In genomic region chr10:79562135-79562756, GRCh38 we compare ENCODE assay signal across 8 cellular contexts. TPM values are rescaled to one million over a fixed set of nuclear protein-coding genes. Genes with fewer than 3 reads are reported as not detected.
DNase-seq lines count a peak whose midpoint lies in the region; ATAC-seq and TF ChIP-seq lines count a peak whose summit lies in the region.

No MANE protein-coding gene starts in this region.

- no peak overlapping the region for H3K4me3 ChIP-seq in psoas muscle

- peaks cover 0 to 9% (median 0%) of the 10 kb centered on the region in 3 donors for H3K27me3 ChIP-seq in psoas muscle (ENCODE audit: insufficient read depth in 3 of 3, low read length in 2 of 3)

- no peaks in the 10 kb centered on the region for H3K9me3 Mint-ChIP-seq in activated naive CD4-positive, alpha-beta T cell treated with anti-CD3 and anti-CD28 coated beads, Interleukin-2, amount 10 ng/mL, durations not matched to agents 7 days and 5 days

- no peak overlapping the region for H3K27ac Mint-ChIP-seq in activated naive CD4-positive, alpha-beta T cell treated with anti-CD3 and anti-CD28 coated beads, Interleukin-2, amount 10 ng/mL, durations not matched to agents 7 days and 5 days

- H3K4me3 Mint-ChIP-seq in activated naive CD4-positive, alpha-beta T cell treated with anti-CD3 and anti-CD28 coated beads, Interleukin-2, amount 10 ng/mL, durations not matched to agents 7 days and 5 days = no peak overlapping the region

- peak; percentile 69 for DNase-seq in HK-2 (ENCODE audit: unreplicated experiment)
- DNase-seq in RPMI7951 (ENCODE audit: low read depth) = peak; percentile 34
- DNase-seq in activated naive CD4-positive, alpha-beta T cell treated with anti-CD3 and anti-CD28 coated beads, Interleukin-2, amount 10 ng/mL, durations not matched to agents 7 days and 5 days = peak; percentile 78
- peak; percentile 80 for DNase-seq in Right ventricle myocardium superior
- peak; percentile 54 to 73 for DNase-seq in psoas muscle
- DNase-seq in middle frontal gyrus (ENCODE audit: extremely low spot score, low spot score) = no peak

- H3K27me3 Mint-ChIP-seq in activated naive CD4-positive, alpha-beta T cell treated with anti-CD3 and anti-CD28 coated beads, Interleukin-2, amount 10 ng/mL, durations not matched to agents 7 days and 5 days = peaks cover 37% of the 10 kb centered on the region

- no peaks in the 10 kb centered on the region for H3K36me3 Mint-ChIP-seq in activated naive CD4-positive, alpha-beta T cell treated with anti-CD3 and anti-CD28 coated beads, Interleukin-2, amount 10 ng/mL, durations not matched to agents 7 days and 5 days

- CTCF ChIA-PET in activated naive CD4-positive, alpha-beta T cell treated with anti-CD3 and anti-CD28 coated beads, Interleukin-2, amount 10 ng/mL, durations not matched to agents 7 days and 5 days (lab: Charles Lee) = interaction anchor here (0.7 to 1.5 kb wide), 3 partner anchors 45 to 48 kb away, joined by 4 to 6 read pairs (median 4); partner anchors contain the start of gene SFTPA1

- WGBS in psoas muscle, 3 donors = 14 to 18% (median 15%) methylated on average over 17 of the region's 17 CpGs

- ATAC-seq in GM19351 (IDR thresholded peaks at IDR 0.05; ENCODE audit: unreplicated experiment) = peak; percentile 86
- ATAC-seq in Right ventricle myocardium superior (ENCODE audit: poor library complexity) = peak; percentile 92
- peak in 3 of 4 donors; percentile 52 to 73 (median 63) for ATAC-seq in psoas muscle

- H3K27ac ChIP-seq in C4-2B = no peak overlapping the region
- H3K27ac ChIP-seq in psoas muscle = no peak overlapping the region

- H3K9me3 ChIP-seq in psoas muscle = no peaks in the 10 kb centered on the region

- peak; percentile 96 for TF ChIP-seq CTCF in C4-2B (conservative IDR thresholded peaks at IDR 0.05)
- TF ChIP-seq CTCF in psoas muscle (IDR thresholded peaks at IDR 0.05) = peak; percentile 75

- no peaks in the 10 kb centered on the region for H3K4me1 ChIP-seq in psoas muscle

- H3K4me1 Mint-ChIP-seq in activated naive CD4-positive, alpha-beta T cell treated with anti-CD3 and anti-CD28 coated beads, Interleukin-2, amount 10 ng/mL, durations not matched to agents 7 days and 5 days = peaks cover 7% of the 10 kb centered on the region

- intact Hi-C loops in Right ventricle myocardium superior (cut with DNase I) = loop anchor here (10.0 kb wide), 1 partner anchor 373 kb away; no protein-coding TSS in a partner anchor
- intact Hi-C loops in psoas muscle (cut with DNase I) = loop anchor here (5.0 kb wide), 1 partner anchor 365 kb away; no protein-coding TSS in a partner anchor

- no peaks in the 10 kb centered on the region for H3K36me3 ChIP-seq in psoas muscle (ENCODE audit: insufficient read depth in 1 of 2, low read depth in 1 of 2)

RNA-seq across cellular contexts. Expression of gene SFTPA2, which starts 2.0 kb away (rescaled TPM):
- not detected in 2 replicates for total RNA-seq in RPMI7951 (2014; rRNA removed; shearing (Covaris generic))
- 0.27 TPM for total RNA-seq in Right ventricle myocardium superior
- total RNA-seq in psoas muscle = 1 to 10 TPM in 1 of 4 donors, under 1 TPM in 3; 0.55 to 1.3 (median 0.69) TPM
- polyA plus RNA-seq in psoas muscle = under 1 TPM; 0.05 to 0.42 (median 0.25) TPM

RNA-seq across cellular contexts. Expression of gene SFTPA1, which starts 48.5 kb away (rescaled TPM):
- not detected in 2 replicates for total RNA-seq in RPMI7951 (2014; rRNA removed; shearing (Covaris generic))
- 0.22 TPM for total RNA-seq in Right ventricle myocardium superior
- total RNA-seq in psoas muscle = 1 to 10 TPM in 1 of 4 donors, under 1 TPM in 2, not detected in 1; 0.54 to 1.1 (median 0.64) TPM
- polyA plus RNA-seq in psoas muscle = under 1 TPM in 2 of 3 donors, not detected in 1; 0.39 to 0.44 TPM

RNA-seq across cellular contexts. Expression of gene EIF5AL1, which starts 49.9 kb away (rescaled TPM):
- 0.12 and 0.29 TPM in 2 replicates for total RNA-seq in RPMI7951 (2014; rRNA removed; shearing (Covaris generic))
- total RNA-seq in Right ventricle myocardium superior = 0.13 TPM
- under 1 TPM; 0.18 to 0.90 (median 0.34) TPM for total RNA-seq in psoas muscle
- 1 to 10 TPM in 1 of 3 donors, under 1 TPM in 2; 0.93 to 1.9 (median 0.96) TPM for polyA plus RNA-seq in psoas muscle
